In the genomic region with DNA sequence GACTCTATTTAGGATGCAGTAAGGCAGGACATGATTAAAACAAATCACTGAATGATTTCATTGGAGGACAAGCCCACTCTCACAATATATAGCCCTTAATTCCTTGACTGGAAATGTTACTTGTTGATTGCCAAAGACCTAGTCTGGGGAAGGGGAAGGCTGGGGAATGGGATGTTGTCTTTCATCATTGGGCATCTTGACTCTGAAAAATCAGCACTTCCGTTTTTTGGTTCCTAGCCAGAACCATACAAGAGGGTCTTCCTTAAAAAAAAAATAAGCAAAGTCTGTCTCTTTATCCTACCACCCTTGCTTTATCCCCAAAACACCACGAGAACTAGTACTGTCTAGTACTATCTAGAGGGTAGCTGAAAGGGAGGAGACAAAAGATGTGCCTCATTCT, we compare ENCODE assay signal across 22 cellular contexts. TPM values are rescaled to one million over a fixed set of nuclear protein-coding genes. Genes with fewer than 3 reads are reported as not detected.
DNase-seq lines count a peak whose midpoint lies in the region; ATAC-seq, FAIRE-seq and TF ChIP-seq lines count a peak whose summit lies in the region.
"Had no signal": no experiment of that assay in that cellular context is flagged by ENCODE, and none has a peak within 500 bp of the region (broad histone marks: within the 10 kb centered on the region; RNA-seq: fewer than 3 reads in every experiment).

No MANE protein-coding gene starts in this region.

- peaks cover 3% of the 10 kb centered on the region for H3K36me3 Mint-ChIP-seq in effector memory CD8-positive, alpha-beta T cell (ENCODE audit: insufficient read depth)
- H3K36me3 Mint-ChIP-seq in naive thymus-derived CD8-positive, alpha-beta T cell, result peaks cover 0 to 25% (median 7%) of the 10 kb centered on the region in 3 donors

- peak overlapping the region; percentile 49 to 90 for H3K27ac Mint-ChIP-seq in effector memory CD8-positive, alpha-beta T cell
- peak overlapping the region in 8 of 10 donors; percentile 35 to 84 (median 74) for H3K27ac Mint-ChIP-seq in naive thymus-derived CD8-positive, alpha-beta T cell
- H3K27ac Mint-ChIP-seq: endodermal cell; T-helper 1 cell treated with Interleukin-12 subunit alpha and Interleukin-12 subunit beta and Interleukin-4 antibody, amounts not matched to agents 30 μg/mL and 1 μg/mL, for 36 hours had no signal

- no peaks in the 10 kb centered on the region for H3K9me3 Mint-ChIP-seq in effector memory CD8-positive, alpha-beta T cell
- H3K9me3 Mint-ChIP-seq in naive thymus-derived CD8-positive, alpha-beta T cell, result no peaks in the 10 kb centered on the region

- H3K4me3 ChIP-seq in heart left ventricle, result peak overlapping the region in 2 of 12 donors; percentile 7 to 25
- no peak overlapping the region for H3K4me3 ChIP-seq in uterus
- H3K4me3 ChIP-seq in kidney (ENCODE audit: low read length in 2 of 2), result no peak overlapping the region
- H3K4me3 ChIP-seq: ascending aorta, heart right ventricle, SJSA1, skin epidermis, upper lobe of right lung had no signal

- TF ChIP-seq POLR2A in heart left ventricle (IDR thresholded peaks at IDR 0.05) (no peak), uterus (IDR thresholded peaks at IDR 0.05) (no peak)

- TF ChIP-seq CTCF in heart left ventricle (IDR thresholded peaks at IDR 0.05) (no peak), uterus (IDR thresholded peaks at IDR 0.05) (no peak), kidney (IDR thresholded peaks at IDR 0.05; ENCODE audit: borderline replicate concordance, extremely low read depth, insufficient read depth) (no peak)

- H3K9ac ChIP-seq in kidney (ENCODE audit: low read length in 2 of 2), result no peak overlapping the region
- H3K9ac ChIP-seq: parathyroid adenoma had no signal

- H3K27me3 Mint-ChIP-seq in effector memory CD8-positive, alpha-beta T cell, result no peaks in the 10 kb centered on the region
- no peaks in the 10 kb centered on the region for H3K27me3 Mint-ChIP-seq in naive thymus-derived CD8-positive, alpha-beta T cell

- WGBS in heart left ventricle, 4 donors, result 65 to 77% (median 76%) methylated on average over 2 of the region's 2 CpGs

- FAIRE-seq in kidney (lab: Jason Lieb, UNC), result no peak
- FAIRE-seq: A204.1 had no signal

- H3K4me1 Mint-ChIP-seq in effector memory CD8-positive, alpha-beta T cell (ENCODE audit: low read depth in 2 of 2), result peaks cover 8 to 25% of the 10 kb centered on the region in 2 donors
- peaks cover 17 to 42% (median 28%) of the 10 kb centered on the region in 4 donors for H3K4me1 Mint-ChIP-seq in naive thymus-derived CD8-positive, alpha-beta T cell
- H3K4me1 Mint-ChIP-seq: endodermal cell had no signal

- no peak overlapping the region for H3K4me3 Mint-ChIP-seq in effector memory CD8-positive, alpha-beta T cell
- H3K4me3 Mint-ChIP-seq in naive thymus-derived CD8-positive, alpha-beta T cell, result no peak overlapping the region
- H3K4me3 Mint-ChIP-seq: endodermal cell; T-helper 1 cell treated with Interleukin-12 subunit alpha and Interleukin-12 subunit beta and Interleukin-4 antibody, amounts not matched to agents 30 μg/mL and 1 μg/mL, for 36 hours had no signal

- peak overlapping the region in 8 of 12 donors; percentile 4 to 79 (median 53) for H3K27ac ChIP-seq in heart left ventricle
- peak overlapping the region; percentile 42 to 80 for H3K27ac ChIP-seq in uterus
- H3K27ac ChIP-seq in kidney (ENCODE audit: low read depth in 2 of 2, low read length in 2 of 2), result no peak overlapping the region
- H3K27ac ChIP-seq: ascending aorta, SJSA1, WERI-Rb-1 had no signal

- H3K27me3 ChIP-seq in heart left ventricle, result no peaks in the 10 kb centered on the region
- H3K27me3 ChIP-seq in uterus, result no peaks in the 10 kb centered on the region
- H3K27me3 ChIP-seq: ascending aorta, heart right ventricle, SJSA1, upper lobe of right lung had no signal

- H3K4me1 ChIP-seq in heart left ventricle, result peaks cover 0 to 32% (median 9%) of the 10 kb centered on the region in 12 donors
- no peaks in the 10 kb centered on the region for H3K4me1 ChIP-seq in uterus
- H3K4me1 ChIP-seq in kidney (ENCODE audit: control insufficient read depth in 1 of 2, insufficient read depth in 1 of 2, low read depth in 1 of 2, low read length in 2 of 2), result no peaks in the 10 kb centered on the region
- H3K4me1 ChIP-seq: ascending aorta, parathyroid adenoma, SJSA1 had no signal

- intact Hi-C loops in heart left ventricle (cut with DNase I) (no loop called here), left ventricle myocardium superior (cut with micrococcal nuclease) (no loop called here), uterus (cut with DNase I; ENCODE audit: low total_unique reads) (no loop called here), kidney (cut with DNase I) (no loop called here)

- ATAC-seq in heart left ventricle (no peak), left ventricle myocardium superior (no peak)
- no peak for ATAC-seq in effector memory CD8-positive, alpha-beta T cell (replicated peaks)
- ATAC-seq in naive thymus-derived CD8-positive, alpha-beta T cell, result no peak

- no peaks in the 10 kb centered on the region for H3K36me3 ChIP-seq in heart left ventricle
- no peaks in the 10 kb centered on the region for H3K36me3 ChIP-seq in uterus
- H3K36me3 ChIP-seq in kidney (ENCODE audit: control insufficient read depth in 1 of 2, insufficient read depth in 2 of 2, low read length in 2 of 2), result no peaks in the 10 kb centered on the region
- H3K36me3 ChIP-seq: ascending aorta, heart right ventricle, SJSA1, upper lobe of right lung, WERI-Rb-1 had no signal

- POLR2A ChIA-PET in naive thymus-derived CD8-positive, alpha-beta T cell (lab: Charles Lee), result no interaction called here

- no peaks in the 10 kb centered on the region for H3K9me3 ChIP-seq in heart left ventricle
- no peaks in the 10 kb centered on the region for H3K9me3 ChIP-seq in uterus
- H3K9me3 ChIP-seq in kidney (ENCODE audit: control insufficient read depth in 1 of 2, low read length in 2 of 2), result no peaks in the 10 kb centered on the region
- H3K9me3 ChIP-seq: ascending aorta, heart right ventricle, SJSA1, upper lobe of right lung had no signal

- DNase-seq in heart left ventricle, result no peak
- DNase-seq in left ventricle myocardium superior, result no peak
- DNase-seq in effector memory CD8-positive, alpha-beta T cell, result no peak
- DNase-seq in naive thymus-derived CD8-positive, alpha-beta T cell, result no peak
- DNase-seq in uterus, result no peak
- no peak for DNase-seq in NCI-H1048 (lab: John Stamatoyannopoulos, UW)
- no peak for DNase-seq in kidney
- DNase-seq in NCI-H69 (lab: John Stamatoyannopoulos, UW), result no peak
- DNase-seq: activated CD4-positive, alpha-beta T cell treated with anti-CD3 and anti-CD28 coated beads, Interleukin-2, amount 50 U/mL, for 4 hours; activated naive CD4-positive, alpha-beta T cell treated with Interleukin-2 at 50 U/mL for 16 hours; endodermal cell; HCEC 1CT; heart right ventricle; stimulated activated naive CD4-positive, alpha-beta T cell; upper lobe of right lung; WERI-Rb-1 had no signal

RNA-seq across cellular contexts. Expression of gene NEMP2, which starts 56.0 kb away (rescaled TPM):
- 1 to 10 TPM in 8 of 9 donors, under 1 TPM in 1; 0.63 to 4.6 (median 2.4) TPM for total RNA-seq in heart left ventricle
- polyA plus RNA-seq in heart left ventricle, result under 1 TPM; 0.42 to 0.73 TPM
- total RNA-seq in left ventricle myocardium superior, result 2.8 TPM
- total RNA-seq in naive thymus-derived CD8-positive, alpha-beta T cell, result 10 to 100 TPM; 23.4 TPM
- polyA plus RNA-seq in naive thymus-derived CD8-positive, alpha-beta T cell, result 10 to 100 TPM; 10.0 to 13.4 (median 12.1) TPM
- 10 to 100 TPM in 1 of 4 donors, 1 to 10 TPM in 3; 2.0 to 16.5 (median 5.7) TPM for total RNA-seq in uterus
- total RNA-seq in kidney, result 5.2 TPM
- polyA plus RNA-seq in kidney (ENCODE audit: insufficient read depth, low read depth, low replicate concordance), result 2.3 TPM

Comparison
In these comparisons a context has a peak if more than half of its experiments do, and no peak if none do; other contexts are left out.
1. H3K27ac ChIP-seq: peak in heart left ventricle (8 of 12) and uterus (2 of 2); none in kidney (0 of 2).